Comparison of ENCODE assay signal across 9 cellular contexts in the genomic region with DNA sequence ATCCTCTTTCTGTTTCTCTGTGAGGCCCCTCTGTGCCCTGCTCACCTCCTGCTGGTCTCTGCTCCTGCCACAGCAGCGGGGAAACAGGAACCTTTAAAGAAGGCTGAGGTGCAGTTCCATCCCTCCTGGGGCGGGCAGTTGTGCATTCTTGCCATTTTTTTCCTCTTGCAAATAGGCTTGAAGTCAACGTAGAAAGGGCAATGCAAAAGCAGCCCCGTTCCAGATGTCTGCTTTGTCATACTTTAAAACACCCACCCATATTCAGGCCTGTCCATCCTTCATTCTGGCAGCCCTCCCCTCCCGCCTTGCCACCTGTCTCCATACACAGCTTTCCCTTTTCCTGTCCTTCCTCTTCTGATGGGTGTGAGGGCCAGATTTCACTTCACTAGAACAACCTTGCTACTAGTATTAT.
A peak's percentile ranks its signal among the peaks of the same experiment; 100 is the strongest.
DNase-seq lines count a peak whose midpoint lies in the region; ATAC-seq and TF ChIP-seq lines count a peak whose summit lies in the region.
"Had no signal": no experiment of that assay in that cellular context is flagged by ENCODE, and none has a peak within 500 bp of the region (broad histone marks: within the 10 kb centered on the region; RNA-seq: fewer than 3 reads in every experiment).

No MANE protein-coding gene starts in this region.

- H3K9me3 ChIP-seq in GM23248 (ENCODE audit: low read depth) = no peaks in the 10 kb centered on the region
- H3K9me3 ChIP-seq in adrenal gland (replicated peaks in 1 of 3) = no peaks in the 10 kb centered on the region
- no peaks in the 10 kb centered on the region for H3K9me3 ChIP-seq in left ventricle myocardium inferior (replicated peaks)
- no peaks in the 10 kb centered on the region for H3K9me3 ChIP-seq in gastrocnemius medialis

- in situ Hi-C loops in GM23248 (cut with MboI) (loop anchor here (10.0 kb wide), 1 partner anchor 135 kb away; no protein-coding TSS in a partner anchor), gastrocnemius medialis (cut with MboI; ENCODE audit: low sequenced_read_pairs in 4 of 4) (loop anchor here (5.0 to 10.0 kb wide), 5 partner anchors 63 to 125 kb away; partner anchors contain the start of gene KLF9 (in 1 of the 4)), GM13977 (cut with MboI; ENCODE audit: low pct_unique_long_range_greater_than_20kb, low sequenced_read_pairs, unreplicated experiment) (loop anchor here (10.0 kb wide), 1 partner anchor 125 kb away; no protein-coding TSS in a partner anchor)

- DNase-seq in GM23248 (peak; percentile 63), adrenal gland (no peak), left ventricle myocardium inferior (no peak), gastrocnemius medialis (peak in 1 of 2 donors; percentile 78), natural killer cell (no peak), GM13977 (ENCODE audit: low spot score) (no peak), T-helper 2 cell (no peak)

- H3K79me2 ChIP-seq in GM23248 (ENCODE audit: insufficient read depth) = no peaks in the 10 kb centered on the region

- H3K9ac ChIP-seq in GM23248 = peak overlapping the region; percentile 73

- H3K27me3 Mint-ChIP-seq in natural killer cell (ENCODE audit: low read depth in 2 of 2) = peaks cover 0 to 4% of the 10 kb centered on the region in 2 donors

- H3K27me3 ChIP-seq in GM23248 (replicated peaks; ENCODE audit: insufficient read depth) = no peaks in the 10 kb centered on the region
- no peaks in the 10 kb centered on the region for H3K27me3 ChIP-seq in adrenal gland
- H3K27me3 ChIP-seq in left ventricle myocardium inferior (ENCODE audit: low read depth) = no peaks in the 10 kb centered on the region
- H3K27me3 ChIP-seq in gastrocnemius medialis = no peaks in the 10 kb centered on the region

- H3K4me1 ChIP-seq in GM23248 (ENCODE audit: insufficient read depth) (peaks cover 23% of the 10 kb centered on the region), adrenal gland (replicated peaks in 1 of 2) (peaks cover 4 to 53% of the 10 kb centered on the region in 2 donors), left ventricle myocardium inferior (peaks cover 96% of the 10 kb centered on the region), gastrocnemius medialis (peaks cover 78 to 91% of the 10 kb centered on the region in 2 donors)

- H3K9me2 ChIP-seq in GM23248 (ENCODE audit: insufficient read depth) = no peaks in the 10 kb centered on the region

- no peaks in the 10 kb centered on the region for H3K36me3 Mint-ChIP-seq in natural killer cell

- H3K4me3 ChIP-seq in GM23248 = no peak overlapping the region
- peak overlapping the region in 1 of 4 donors; percentile 5 for H3K4me3 ChIP-seq in adrenal gland
- peak overlapping the region; percentile 39 for H3K4me3 ChIP-seq in left ventricle myocardium inferior
- H3K4me3 ChIP-seq in gastrocnemius medialis = peak overlapping the region; percentile 37 to 45 (median 42)

- intact Hi-C loops in adrenal gland (cut with DNase I) (loop anchor here (5.0 to 10.0 kb wide), 4 partner anchors 58 to 135 kb away; partner anchors contain the start of gene KLF9 (in 1 of the 2)), left ventricle myocardium inferior (cut with micrococcal nuclease) (loop anchor here (5.0 to 10.0 kb wide), 3 partner anchors 58 to 125 kb away; no protein-coding TSS in a partner anchor), gastrocnemius medialis (cut with DNase I; ENCODE audit: low total_unique reads) (loop anchor here (1.0 to 10.0 kb wide), 4 partner anchors 60 to 1095 kb away; partner anchors contain the start of genes KLF9 and SMC5), natural killer cell (cut with micrococcal nuclease) (no loop called here)

- peak overlapping the region; percentile 98 for H2AFZ ChIP-seq in GM23248

- peaks cover 4 to 5% of the 10 kb centered on the region in 2 donors for H3K4me1 Mint-ChIP-seq in natural killer cell

- peaks cover 26% of the 10 kb centered on the region for H3F3A ChIP-seq in GM23248 (ENCODE audit: insufficient read depth)

- TF ChIP-seq CTCF in adrenal gland (IDR thresholded peaks at IDR 0.05) = no peak
- no peak for TF ChIP-seq CTCF in left ventricle myocardium inferior (IDR thresholded peaks at IDR 0.05; ENCODE audit: borderline replicate concordance)
- no peak for TF ChIP-seq CTCF in gastrocnemius medialis (IDR thresholded peaks at IDR 0.05 in 4 of 5, conservative IDR thresholded peaks at IDR 0.05 in 1 of 5)
- no peak for TF ChIP-seq CTCF in natural killer cell (IDR thresholded peaks at IDR 0.05)
- TF ChIP-seq CTCF in GM13977 (IDR thresholded peaks at IDR 0.05; ENCODE audit: extremely low read depth, insufficient read depth, missing control alignments) = no peak

- H3K9me3 Mint-ChIP-seq in natural killer cell = no peaks in the 10 kb centered on the region
- H3K9me3 Mint-ChIP-seq: nephron had no signal

- H3K27ac Mint-ChIP-seq in natural killer cell = no peak overlapping the region

- ATAC-seq in gastrocnemius medialis (peak; percentile 10 to 21), natural killer cell (no peak), GM21737 (IDR thresholded peaks at IDR 0.05; ENCODE audit: unreplicated experiment) (no peak)

- no peak overlapping the region for H3K4me3 Mint-ChIP-seq in natural killer cell

- TF ChIP-seq POLR2A in adrenal gland (IDR thresholded peaks at IDR 0.05) = no peak
- TF ChIP-seq POLR2A in gastrocnemius medialis (IDR thresholded peaks at IDR 0.05) = no peak

- H3K4me2 ChIP-seq in GM23248 (ENCODE audit: unreplicated experiment) = peak overlapping the region; percentile 75

- no peaks in the 10 kb centered on the region for H3K36me3 ChIP-seq in GM23248 (ENCODE audit: low read depth)
- no peaks in the 10 kb centered on the region for H3K36me3 ChIP-seq in adrenal gland (replicated peaks in 1 of 2)
- H3K36me3 ChIP-seq in left ventricle myocardium inferior = no peaks in the 10 kb centered on the region
- H3K36me3 ChIP-seq in gastrocnemius medialis = no peaks in the 10 kb centered on the region

- peak overlapping the region; percentile 61 for H3K27ac ChIP-seq in GM23248
- H3K27ac ChIP-seq in adrenal gland = peak overlapping the region; percentile 32 to 93 (median 77)
- peak overlapping the region; percentile 97 for H3K27ac ChIP-seq in left ventricle myocardium inferior (replicated peaks)
- peak overlapping the region; percentile 97 to 99 (median 98) for H3K27ac ChIP-seq in gastrocnemius medialis

- WGBS in GM23248 (ENCODE audit: low coverage in 1 of 2, low lambda C conversion rate in 2 of 2, missing lambda C conversion rate in 2 of 2), 2 experiments = 34 to 40% methylated on average over 4 to 5 of the region's 5 CpGs
- 62 to 75% (median 67%) methylated on average over 5 of the region's 5 CpGs for WGBS in adrenal gland, 4 donors

- no peaks in the 10 kb centered on the region for H4K20me1 ChIP-seq in GM23248 (ENCODE audit: insufficient read depth)

Comparison
In these comparisons a context has a peak if more than half of its experiments do, and no peak if none do; other contexts are left out.
1. ATAC-seq: peak in gastrocnemius medialis (2 of 2); none in natural killer cell (0 of 3) and GM21737 (single experiment).
2. Peak in every context shown above with its lines, with median percentiles within 50 percentile points of each other: H3K27ac ChIP-seq.